ENCODE assay signal across 36 cellular contexts in the genomic region with DNA sequence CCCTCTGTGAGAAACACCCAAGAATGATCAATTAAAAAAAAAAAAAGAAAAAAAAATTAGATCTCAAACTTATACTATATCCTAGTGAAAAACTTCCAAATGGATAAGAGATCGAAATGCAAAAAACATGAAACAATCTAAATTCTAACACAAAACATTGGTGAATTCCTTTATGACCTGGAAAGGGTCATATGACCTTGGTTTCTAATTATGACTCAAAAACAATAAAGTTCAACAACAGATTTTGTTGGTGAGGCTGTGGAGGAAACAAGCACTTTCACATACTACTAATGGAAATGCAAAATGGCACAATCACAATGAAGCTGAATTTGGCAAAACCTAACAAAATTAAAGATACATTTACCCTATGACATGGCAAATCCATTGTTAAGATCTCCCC.
"Had no signal": no experiment of that assay in that cellular context is flagged by ENCODE, and none has a peak within 500 bp of the region (broad histone marks: within the 10 kb centered on the region; RNA-seq: fewer than 3 reads in every experiment).

No MANE protein-coding gene starts in this region.

- H3K36me3 ChIP-seq: MG63 had no signal

- H3K27me3 ChIP-seq: MG63 had no signal

- H3K9me3 ChIP-seq: MG63 had no signal

- H3K4me3 ChIP-seq: MG63 had no signal

- DNase-seq: Kasumi-1, MG63, MM.1S, MV-4-11, NCI-H1048, NCI-H1092, NCI-H1092 treated with DMSO at 0.1 percent for 48 hours, NCI-H1105, NCI-H1105 treated with DMSO at 0.1 percent for 48 hours, NCI-H1417, NCI-H1417 treated with DMSO at 0.1 percent for 48 hours, NCI-H1436, NCI-H1436 treated with DMSO at 0.1 percent for 48 hours, NCI-H146, NCI-H1694, NCI-H1694 treated with DMSO at 0.1 percent for 48 hours, NCI-H187, NCI-H187 treated with DMSO at 0.1 percent for 48 hours, NCI-H1930, NCI-H2029, NCI-H2029 treated with DMSO at 0.1 percent for 48 hours, NCI-H2081, NCI-H2081 treated with DMSO at 0.1 percent for 48 hours, NCI-H2107, NCI-H2171, NCI-H2171 treated with DMSO at 0.1 percent for 48 hours, NCI-H2227 treated with DMSO at 0.1 percent for 48 hours, NCI-H226, NCI-H345, NCI-H446, NCI-H446 treated with DMSO at 0.1 percent for 48 hours, NCI-H510A, NCI-H510A treated with DMSO at 0.1 percent for 48 hours, NCI-H524, NCI-H524 treated with DMSO at 0.1 percent for 48 hours, NCI-H526 had no signal
